Comparison of ENCODE assay signal across 12 cellular contexts in the genomic region with DNA sequence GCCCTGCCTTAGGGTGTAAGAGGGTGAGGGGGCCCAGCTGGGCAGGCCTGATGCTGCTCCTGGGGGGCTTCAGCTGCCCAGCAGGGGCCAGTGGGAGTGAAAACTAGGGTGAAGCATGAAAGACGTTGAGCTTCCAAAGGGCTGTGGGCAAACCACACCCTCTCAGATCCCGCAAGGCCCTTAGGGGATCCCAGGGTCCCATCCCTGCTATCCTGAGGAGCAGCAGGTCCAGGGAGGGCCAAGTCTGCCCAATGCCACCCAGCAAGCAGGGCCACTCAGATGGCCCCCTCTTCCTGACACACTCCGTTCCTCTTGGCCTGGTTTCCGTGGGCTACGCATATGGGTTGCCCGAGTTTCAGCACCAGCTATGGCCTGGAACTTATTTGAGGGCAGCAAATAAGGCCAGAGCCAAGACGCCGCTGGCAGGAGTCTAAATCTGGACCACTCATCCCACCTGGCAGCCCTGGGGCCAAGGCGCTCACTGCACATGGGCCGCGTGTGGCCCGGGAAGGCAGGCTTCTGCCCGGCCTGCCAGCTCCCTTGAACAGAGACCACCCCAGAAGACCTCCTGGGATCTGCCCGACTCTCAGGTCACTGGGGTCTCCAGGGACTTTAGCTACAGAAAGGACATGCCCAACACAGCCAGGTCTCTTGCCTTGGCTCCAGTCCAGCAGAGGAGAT. TPM values are rescaled to one million over a fixed set of nuclear protein-coding genes. Genes with fewer than 3 reads are reported as not detected.
DNase-seq lines count a peak whose midpoint lies in the region; ATAC-seq and TF ChIP-seq lines count a peak whose summit lies in the region.
"Had no signal": no experiment of that assay in that cellular context is flagged by ENCODE, and none has a peak within 500 bp of the region (broad histone marks: within the 10 kb centered on the region; RNA-seq: fewer than 3 reads in every experiment).

No MANE protein-coding gene starts in this region.

- intact Hi-C loops in body of pancreas (cut with DNase I) (no loop called here), prostate gland (cut with DNase I) (no loop called here)

- H4K20me1 ChIP-seq in Loucy (ENCODE audit: insufficient read depth, low read length, poor library complexity, severe bottlenecking): peaks cover 69% of the 10 kb centered on the region

- peaks cover 30% of the 10 kb centered on the region for H3K36me3 Mint-ChIP-seq in activated CD8-positive, alpha-beta memory T cell treated with anti-CD3 and anti-CD28 coated beads, Interleukin-2, amount 10 ng/mL, durations not matched to agents 7 days and 5 days

- WGBS in body of pancreas, 2 donors: 88 to 89% methylated on average over 10 to 12 of the region's 14 CpGs
- WGBS in prostate gland: 90% methylated on average over 14 of the region's 14 CpGs

- H3K4me1 ChIP-seq in Loucy (ENCODE audit: insufficient read depth, low read length, poor library complexity, severe bottlenecking) (peaks cover 58% of the 10 kb centered on the region), body of pancreas (peaks cover 54% of the 10 kb centered on the region), prostate gland (replicated peaks) (peaks cover 10% of the 10 kb centered on the region)

- H2AFZ ChIP-seq in Loucy (ENCODE audit: low read length): no peak overlapping the region

- H3K4me1 Mint-ChIP-seq in activated CD8-positive, alpha-beta memory T cell treated with anti-CD3 and anti-CD28 coated beads, Interleukin-2, amount 10 ng/mL, durations not matched to agents 7 days and 5 days: peaks cover 42% of the 10 kb centered on the region

- TF ChIP-seq CTCF in Loucy (conservative IDR thresholded peaks at IDR 0.05; ENCODE audit: low read length) (no peak), body of pancreas (IDR thresholded peaks at IDR 0.05) (no peak), prostate gland (IDR thresholded peaks at IDR 0.05) (no peak)

- 0 out of 2 replicates have a peak, but pooled peaks cover 2% of the 10 kb centered on the region for H3F3A ChIP-seq in Loucy (ENCODE audit: low read depth)

- ATAC-seq in activated CD8-positive, alpha-beta memory T cell treated with anti-CD3 and anti-CD28 coated beads, Interleukin-2, amount 10 ng/mL, durations not matched to agents 7 days and 5 days: no peak
- ATAC-seq in body of pancreas: no peak

- no peaks in the 10 kb centered on the region for H3K9me3 Mint-ChIP-seq in activated CD8-positive, alpha-beta memory T cell treated with anti-CD3 and anti-CD28 coated beads, Interleukin-2, amount 10 ng/mL, durations not matched to agents 7 days and 5 days (ENCODE audit: low read depth)

- CTCF ChIA-PET in activated CD8-positive, alpha-beta memory T cell treated with anti-CD3 and anti-CD28 coated beads, Interleukin-2, amount 10 ng/mL, durations not matched to agents 7 days and 5 days (lab: Charles Lee): interaction anchor here (0.8 to 1.2 kb wide), 3 partner anchors 12 to 47 kb away, joined by 3 to 4 read pairs (median 3); no protein-coding TSS in a partner anchor

- H3K9ac ChIP-seq in Loucy (ENCODE audit: low read depth, low read length, poor library complexity, severe bottlenecking): peak overlapping the region; percentile 97

- DNase-seq in activated CD8-positive, alpha-beta memory T cell treated with anti-CD3 and anti-CD28 coated beads, Interleukin-2, amount 10 ng/mL, durations not matched to agents 7 days and 5 days: no peak
- no peak for DNase-seq in activated CD8-positive, alpha-beta memory T cell treated with anti-CD3 and anti-CD28 coated beads for 24 hours
- DNase-seq in body of pancreas (no peak), prostate gland (ENCODE audit: low spot score) (no peak), DMS 273 treated with DMSO at 0.1 percent for 48 hours (lab: John Stamatoyannopoulos, UW) (no peak), NCI-H2227 treated with DMSO at 0.1 percent for 48 hours (lab: John Stamatoyannopoulos, UW) (no peak), NCI-H2227 (lab: John Stamatoyannopoulos, UW; ENCODE audit: unreplicated experiment) (no peak)
- DNase-seq: NCI-H446 treated with DMSO at 0.1 percent for 48 hours; stimulated activated CD8-positive, alpha-beta memory T cell treated with anti-CD3 and anti-CD28 coated beads, Interleukin-4, amount 100 ng/mL, for 48 hours had no signal

- peak overlapping the region; percentile 98 for H3K4me2 ChIP-seq in Loucy (ENCODE audit: low read depth, low read length, poor library complexity, severe bottlenecking)

- TF ChIP-seq POLR2A in body of pancreas (IDR thresholded peaks at IDR 0.05) (no peak), prostate gland (IDR thresholded peaks at IDR 0.05) (no peak)

- H3K4me3 ChIP-seq in Loucy (ENCODE audit: low read length, poor library complexity, severe bottlenecking) (peak overlapping the region; percentile 93), body of pancreas (no peak overlapping the region), prostate gland (no peak overlapping the region)

- H3K9me3 ChIP-seq in Loucy (ENCODE audit: insufficient read depth, low read depth, low read length) (no peaks in the 10 kb centered on the region), body of pancreas (no peaks in the 10 kb centered on the region), prostate gland (no peaks in the 10 kb centered on the region)

- H3K9me2 ChIP-seq in Loucy (replicated peaks; ENCODE audit: low read depth, low read length): no peaks in the 10 kb centered on the region

- H3K27ac ChIP-seq in body of pancreas (peak overlapping the region; percentile 4 to 37 (median 27)), prostate gland (peak overlapping the region; percentile 70 to 78)

- H3K27me3 ChIP-seq in Loucy (ENCODE audit: insufficient read depth, low read length, poor library complexity, severe bottlenecking) (no peaks in the 10 kb centered on the region), body of pancreas (no peaks in the 10 kb centered on the region), prostate gland (replicated peaks; ENCODE audit: insufficient read depth) (no peaks in the 10 kb centered on the region)

- no peaks in the 10 kb centered on the region for H3K27me3 Mint-ChIP-seq in activated CD8-positive, alpha-beta memory T cell treated with anti-CD3 and anti-CD28 coated beads, Interleukin-2, amount 10 ng/mL, durations not matched to agents 7 days and 5 days

- H3K36me3 ChIP-seq in Loucy (ENCODE audit: insufficient read depth, low read length) (peaks cover 19% of the 10 kb centered on the region; the same call in 1 of the 2 replicates), body of pancreas (replicated peaks in 1 of 2; ENCODE audit: insufficient read depth in 1 of 2, low read depth in 2 of 2) (no peaks in the 10 kb centered on the region), prostate gland (no peaks in the 10 kb centered on the region)

- H3K79me2 ChIP-seq in Loucy (ENCODE audit: insufficient read depth, low read length): peaks cover 85% of the 10 kb centered on the region

- H3K4me3 Mint-ChIP-seq in activated CD8-positive, alpha-beta memory T cell treated with anti-CD3 and anti-CD28 coated beads, Interleukin-2, amount 10 ng/mL, durations not matched to agents 7 days and 5 days: peak overlapping the region; percentile 38

- H3K27ac Mint-ChIP-seq in activated CD8-positive, alpha-beta memory T cell treated with anti-CD3 and anti-CD28 coated beads, Interleukin-2, amount 10 ng/mL, durations not matched to agents 7 days and 5 days: peak overlapping the region; percentile 17

RNA-seq across cellular contexts. Expression of gene ATP2A3, which starts 4.2 kb away (rescaled TPM):
- total RNA-seq in activated CD8-positive, alpha-beta memory T cell treated with anti-CD3 and anti-CD28 coated beads, Interleukin-2, amount 10 ng/mL, durations not matched to agents 7 days and 5 days: 100 to 1,000 TPM; 264 to 377 TPM
- total RNA-seq in body of pancreas: 10 to 100 TPM; 43.8 to 49.5 TPM
- 10 to 100 TPM; 16.3 to 44.5 TPM for total RNA-seq in prostate gland
- total RNA-seq: dermis microvascular lymphatic vessel endothelial cell had no signal

RNA-seq across cellular contexts. Expression of gene P2RX1, which starts 43.8 kb away (rescaled TPM):
- total RNA-seq in activated CD8-positive, alpha-beta memory T cell treated with anti-CD3 and anti-CD28 coated beads, Interleukin-2, amount 10 ng/mL, durations not matched to agents 7 days and 5 days: under 1 TPM; 0.58 to 0.61 TPM
- total RNA-seq in body of pancreas (10 to 100 TPM; 39.2 to 45.4 TPM), prostate gland (10 to 100 TPM in 1 of 2 donors, 1 to 10 TPM in 1; 3.8 to 22.5 TPM)
- total RNA-seq: dermis microvascular lymphatic vessel endothelial cell, osteoblast had no signal

Comparison
In these comparisons a context has a peak if more than half of its experiments do, and no peak if none do; other contexts are left out.
1. RNA of gene ATP2A3, which starts 4.2 kb away (total RNA-seq): 264 to 377 TPM in activated CD8-positive, alpha-beta memory T cell treated with anti-CD3 and anti-CD28 coated beads, Interleukin-2, amount 10 ng/mL, durations not matched to agents 7 days and 5 days; 43.8 to 49.5 TPM in body of pancreas and 16.3 to 44.5 TPM in prostate gland; every median in the first group is over 4 times any median in the second.